In the genomic region with DNA sequence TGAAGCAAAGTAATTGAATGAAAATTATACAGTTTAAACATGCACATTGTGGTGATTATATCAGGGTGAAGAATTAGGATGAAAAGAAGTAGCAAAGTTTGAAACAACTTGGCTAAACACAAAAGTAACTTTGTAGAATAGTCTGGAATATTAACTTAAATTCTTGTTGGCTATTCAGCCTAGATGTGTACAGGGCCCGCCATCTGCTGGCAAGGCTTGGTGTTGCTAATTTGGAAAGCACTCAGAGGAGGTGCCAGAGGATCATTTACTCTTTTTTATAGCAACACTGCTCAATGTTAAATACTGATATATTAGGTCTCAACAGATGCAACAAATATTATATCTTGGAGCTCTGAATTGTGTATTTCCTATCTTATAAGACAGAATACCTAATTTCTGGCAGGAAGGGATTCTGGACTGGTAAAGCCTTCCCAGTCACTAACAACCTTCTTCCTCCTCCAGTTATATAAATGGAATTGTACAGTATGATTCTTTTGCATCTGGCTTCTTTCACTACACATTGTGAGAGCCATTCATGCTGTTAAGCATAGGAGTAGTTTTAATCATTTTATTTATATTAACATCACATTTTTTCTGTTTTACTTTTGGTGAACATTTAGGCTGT, we compare ENCODE assay signal across 8 cellular contexts. TPM values are rescaled to one million over a fixed set of nuclear protein-coding genes. Genes with fewer than 3 reads are reported as not detected.
DNase-seq lines count a peak whose midpoint lies in the region; ATAC-seq and TF ChIP-seq lines count a peak whose summit lies in the region.

No MANE protein-coding gene starts in this region.

- H3K36me3 Mint-ChIP-seq in activated T-cell treated with anti-CD3 and anti-CD28 coated beads, Interleukin-2, amount 50 U/mL, for 4 hours (ENCODE audit: insufficient read depth), result no peaks in the 10 kb centered on the region
- peaks cover 29% of the 10 kb centered on the region for H3K36me3 Mint-ChIP-seq in nephron progenitor cell (ENCODE audit: low read depth)

- no peaks in the 10 kb centered on the region for H3K9me2 ChIP-seq in OCI-LY7 (ENCODE audit: insufficient read depth, low read length)

- DNase-seq in AG09309 (ENCODE audit: low read depth), result peak; percentile 24
- peak; percentile 41 for DNase-seq in HK-2 (ENCODE audit: unreplicated experiment)
- peak; percentile 58 for DNase-seq in OCI-LY7 (ENCODE audit: low spot score)
- peak; percentile 39 for DNase-seq in activated T-cell treated with anti-CD3 and anti-CD28 coated beads, Interleukin-2, amount 50 U/mL, for 4 hours
- DNase-seq in fibroblast of mammary gland (ENCODE audit: low read depth), result peak; percentile 67
- peak; percentile 74 for DNase-seq in nephron progenitor cell
- DNase-seq in stimulated activated naive CD8-positive, alpha-beta T cell treated with anti-CD3 and anti-CD28 coated beads, Interleukin-15, amount 100 ng/mL, for 72 hours, result peak; percentile 45 to 50

- POLR2A ChIA-PET in OCI-LY7 (lab: Charles Lee), result interaction anchor here (0.6 kb wide), 2 partner anchors 258 to 569 kb away, joined by 3 to 5 read pairs; no protein-coding TSS in a partner anchor

- H3K27ac ChIP-seq in OCI-LY7 (ENCODE audit: low read depth, low read length, poor library complexity, severe bottlenecking), result no peak overlapping the region

- no peaks in the 10 kb centered on the region for H4K20me1 ChIP-seq in OCI-LY7 (ENCODE audit: insufficient read depth, low read length)

- no peaks in the 10 kb centered on the region for H3K9me3 ChIP-seq in OCI-LY7 (ENCODE audit: low read length)

- H2AFZ ChIP-seq in OCI-LY7 (ENCODE audit: low read length), result no peak overlapping the region

- intact Hi-C loops in OCI-LY7 (cut with micrococcal nuclease; ENCODE audit: unreplicated experiment), result loop anchor here (1.0 to 5.0 kb wide), 4 partner anchors 111 to 771 kb away; no protein-coding TSS in a partner anchor

- CTCF ChIA-PET in OCI-LY7 (lab: Charles Lee; ENCODE audit: unreplicated experiment), result no interaction called here

- no peak overlapping the region for H3K4me3 Mint-ChIP-seq in activated T-cell treated with anti-CD3 and anti-CD28 coated beads, Interleukin-2, amount 50 U/mL, for 4 hours
- H3K4me3 Mint-ChIP-seq in nephron progenitor cell, result no peak overlapping the region
- no peak overlapping the region for H3K4me3 Mint-ChIP-seq in stimulated activated naive CD8-positive, alpha-beta T cell treated with anti-CD3 and anti-CD28 coated beads, Interleukin-15, amount 100 ng/mL, for 72 hours

- no peaks in the 10 kb centered on the region for H3K4me1 ChIP-seq in OCI-LY7 (ENCODE audit: insufficient read depth, low read length, poor library complexity, severe bottlenecking)

- no peak overlapping the region for H3K4me3 ChIP-seq in AG09309 (ENCODE audit: control insufficient read depth, low read depth, low read length)
- H3K4me3 ChIP-seq in OCI-LY7 (ENCODE audit: low read depth, low read length, poor library complexity, severe bottlenecking), result no peak overlapping the region
- H3K4me3 ChIP-seq in fibroblast of mammary gland (ENCODE audit: control insufficient read depth, low read depth, low read length), result no peak overlapping the region

- peak; percentile 55 for ATAC-seq in GM18870 (IDR thresholded peaks at IDR 0.05; ENCODE audit: unreplicated experiment)
- ATAC-seq in activated T-cell treated with anti-CD3 and anti-CD28 coated beads, Interleukin-2, amount 50 U/mL, for 4 hours, result peak; percentile 43 to 56
- ATAC-seq in stimulated activated naive CD8-positive, alpha-beta T cell treated with anti-CD3 and anti-CD28 coated beads, Interleukin-15, amount 100 ng/mL, for 72 hours, result peak; percentile 70

- no peaks in the 10 kb centered on the region for H3K4me1 Mint-ChIP-seq in activated T-cell treated with anti-CD3 and anti-CD28 coated beads, Interleukin-2, amount 50 U/mL, for 4 hours (ENCODE audit: low read depth)
- H3K4me1 Mint-ChIP-seq in nephron progenitor cell, result peaks cover 13% of the 10 kb centered on the region
- no peaks in the 10 kb centered on the region for H3K4me1 Mint-ChIP-seq in stimulated activated naive CD8-positive, alpha-beta T cell treated with anti-CD3 and anti-CD28 coated beads, Interleukin-15, amount 100 ng/mL, for 72 hours

- no peaks in the 10 kb centered on the region for H3K36me3 ChIP-seq in OCI-LY7 (ENCODE audit: insufficient read depth, low read length)

- H3K27ac Mint-ChIP-seq in nephron progenitor cell, result no peak overlapping the region
- no peak overlapping the region for H3K27ac Mint-ChIP-seq in stimulated activated naive CD8-positive, alpha-beta T cell treated with anti-CD3 and anti-CD28 coated beads, Interleukin-15, amount 100 ng/mL, for 72 hours

- no peaks in the 10 kb centered on the region for H3K9me3 Mint-ChIP-seq in activated T-cell treated with anti-CD3 and anti-CD28 coated beads, Interleukin-2, amount 50 U/mL, for 4 hours
- no peaks in the 10 kb centered on the region for H3K9me3 Mint-ChIP-seq in nephron progenitor cell
- H3K9me3 Mint-ChIP-seq in stimulated activated naive CD8-positive, alpha-beta T cell treated with anti-CD3 and anti-CD28 coated beads, Interleukin-15, amount 100 ng/mL, for 72 hours, result no peaks in the 10 kb centered on the region

- H3K4me2 ChIP-seq in OCI-LY7 (ENCODE audit: low read length), result no peak overlapping the region

- TF ChIP-seq CTCF in AG09309 (IDR thresholded peaks at IDR 0.05; ENCODE audit: control insufficient read depth, insufficient read depth, low read depth, low read length, missing control alignments), result peak; percentile 88
- TF ChIP-seq CTCF in OCI-LY7 (conservative IDR thresholded peaks at IDR 0.05; ENCODE audit: low read length), result peak; percentile 93
- peak; percentile 97 for TF ChIP-seq CTCF in fibroblast of mammary gland (conservative IDR thresholded peaks at IDR 0.05; ENCODE audit: control insufficient read depth, insufficient read depth, low read depth, low read length)
- TF ChIP-seq CTCF in nephron progenitor cell (IDR thresholded peaks at IDR 0.05), result peak; percentile 91

- H3K27me3 Mint-ChIP-seq in activated T-cell treated with anti-CD3 and anti-CD28 coated beads, Interleukin-2, amount 50 U/mL, for 4 hours (ENCODE audit: low read depth), result peaks cover 1% of the 10 kb centered on the region
- H3K27me3 Mint-ChIP-seq in nephron progenitor cell (ENCODE audit: low read depth, poor library complexity), result no peaks in the 10 kb centered on the region
- H3K27me3 Mint-ChIP-seq in stimulated activated naive CD8-positive, alpha-beta T cell treated with anti-CD3 and anti-CD28 coated beads, Interleukin-15, amount 100 ng/mL, for 72 hours, result no peaks in the 10 kb centered on the region

- BruUV-seq in OCI-LY7 (replicated peaks; lab: Mats Ljungman, UMichigan), result no TSS peak

- H3K79me2 ChIP-seq in OCI-LY7 (ENCODE audit: insufficient read depth, low read depth, low read length), result no peaks in the 10 kb centered on the region

RNA-seq across cellular contexts. Expression of gene TTC23, which starts 36.1 kb away (rescaled TPM):
- total RNA-seq in OCI-LY7 (2014; rRNA removed; shearing (Covaris generic)), result 2.6 and 2.8 TPM in 2 replicates
- total RNA-seq in OCI-LY7 (2022), result 7.6 and 7.8 TPM in 2 replicates
- 1 to 10 TPM; 1.1 to 3.0 (median 1.6) TPM for total RNA-seq in activated T-cell treated with anti-CD3 and anti-CD28 coated beads, Interleukin-2, amount 50 U/mL, for 4 hours

RNA-seq across cellular contexts. Expression of gene LRRC28, which starts 38.0 kb away (rescaled TPM):
- total RNA-seq in OCI-LY7 (2014; rRNA removed; shearing (Covaris generic)), result 17.2 and 25.7 TPM in 2 replicates
- 30.2 and 30.9 TPM in 2 replicates for total RNA-seq in OCI-LY7 (2022)
- 10 to 100 TPM in 1 of 3 donors, 1 to 10 TPM in 2; 8.6 to 11.3 (median 9.4) TPM for total RNA-seq in activated T-cell treated with anti-CD3 and anti-CD28 coated beads, Interleukin-2, amount 50 U/mL, for 4 hours

Comparison
In these comparisons a context has a peak if more than half of its experiments do, and no peak if none do; other contexts are left out.
1. DNase-seq: peak in every context shown above with its lines; median percentile 74 in nephron progenitor cell; 67 in fibroblast of mammary gland; 58 in OCI-LY7; 48 in stimulated activated naive CD8-positive, alpha-beta T cell treated with anti-CD3 and anti-CD28 coated beads, Interleukin-15, amount 100 ng/mL, for 72 hours; 41 in HK-2; 39 in activated T-cell treated with anti-CD3 and anti-CD28 coated beads, Interleukin-2, amount 50 U/mL, for 4 hours; 24 in AG09309.